ENCODE assay signal across 17 cellular contexts in genomic region chr11:134039726-134040385, GRCh38. TPM values are rescaled to one million over a fixed set of nuclear protein-coding genes. Genes with fewer than 3 reads are reported as not detected.
A peak's percentile ranks its signal among the peaks of the same experiment; 100 is the strongest.
DNase-seq lines count a peak whose midpoint lies in the region; TF ChIP-seq lines count a peak whose summit lies in the region.
"Had no signal": no experiment of that assay in that cellular context is flagged by ENCODE, and none has a peak within 500 bp of the region (broad histone marks: within the 10 kb centered on the region; RNA-seq: fewer than 3 reads in every experiment).

No MANE protein-coding gene starts in this region.

- no peaks in the 10 kb centered on the region for H3K36me3 Mint-ChIP-seq in neural crest cell (ENCODE audit: low read depth)

- H3K36me3 ChIP-seq in WERI-Rb-1: no peaks in the 10 kb centered on the region
- H3K36me3 ChIP-seq in esophagus muscularis mucosa: no peaks in the 10 kb centered on the region
- H3K36me3 ChIP-seq: thoracic aorta had no signal

- H3K4me3 ChIP-seq in WERI-Rb-1 (ENCODE audit: low read depth, low read length) (peak overlapping the region; percentile 11), esophagus muscularis mucosa (no peak overlapping the region)
- H3K4me3 ChIP-seq: GM12878 had no signal

- no peak overlapping the region for H3K27ac Mint-ChIP-seq in neural crest cell (ENCODE audit: unreplicated experiment)
- H3K27ac Mint-ChIP-seq: activated CD8-positive, alpha-beta T cell treated with anti-CD3 and anti-CD28 coated beads, Interleukin-2, amount 10 ng/mL, durations not matched to agents 7 days and 5 days; activated naive CD8-positive, alpha-beta T cell treated with anti-CD3 and anti-CD28 coated beads, Interleukin-2, amount 50 U/mL, for 24 hours; activated T-cell treated with anti-CD3 and anti-CD28 coated beads, Interleukin-2, amount 50 U/mL, for 72 hours; B cell had no signal

- 79% methylated on average over 18 of the region's 18 CpGs for WGBS in esophagus muscularis mucosa

- no peaks in the 10 kb centered on the region for H3K9me3 Mint-ChIP-seq in neural crest cell
- H3K9me3 Mint-ChIP-seq: activated naive CD8-positive, alpha-beta T cell treated with anti-CD3 and anti-CD28 coated beads, Interleukin-2, amount 50 U/mL, for 24 hours; activated T-cell treated with anti-CD3 and anti-CD28 coated beads, Interleukin-2, amount 50 U/mL, for 72 hours had no signal

- DNase-seq in WERI-Rb-1 (no peak), esophagus muscularis mucosa (ENCODE audit: extremely low spot score) (no peak), neural crest cell (ENCODE audit: low read depth, low spot score) (no peak), substantia nigra (lab: John Stamatoyannopoulos, UW) (no peak), cerebellum (ENCODE audit: low spot score) (no peak), DMS79 (lab: John Stamatoyannopoulos, UW) (no peak), HuH-7 (ENCODE audit: low spot score) (no peak)
- DNase-seq: activated CD8-positive, alpha-beta T cell treated with anti-CD3 and anti-CD28 coated beads, Interleukin-2, amount 10 ng/mL, durations not matched to agents 7 days and 5 days; activated naive CD8-positive, alpha-beta T cell treated with anti-CD3 and anti-CD28 coated beads, Interleukin-2, amount 50 U/mL, for 24 hours; activated T-cell treated with anti-CD3 and anti-CD28 coated beads, Interleukin-2, amount 50 U/mL, for 72 hours; GDM1; NCI-H1436; stimulated activated CD4-positive, alpha-beta T cell treated with anti-CD3 and anti-CD28 coated beads, Interleukin-4, amount 100 ng/mL, for 1 hour; SW 1271 had no signal

- TF ChIP-seq CTCF in WERI-Rb-1 (IDR thresholded peaks at IDR 0.05; ENCODE audit: low read depth, low read length) (no peak), esophagus muscularis mucosa (IDR thresholded peaks at IDR 0.05) (no peak), neural crest cell (conservative IDR thresholded peaks at IDR 0.05) (no peak)

- no peaks in the 10 kb centered on the region for H3K9me3 ChIP-seq in WERI-Rb-1 (ENCODE audit: severe bottlenecking)
- no peaks in the 10 kb centered on the region for H3K9me3 ChIP-seq in esophagus muscularis mucosa
- H3K9me3 ChIP-seq: thoracic aorta had no signal

- no peak for TF ChIP-seq POLR2A in esophagus muscularis mucosa (IDR thresholded peaks at IDR 0.05; ENCODE audit: low read depth)

- peaks cover 48% of the 10 kb centered on the region for H3K4me1 Mint-ChIP-seq in neural crest cell

- peak overlapping the region; percentile 45 for H3K4me3 Mint-ChIP-seq in neural crest cell
- H3K4me3 Mint-ChIP-seq: activated CD8-positive, alpha-beta T cell treated with anti-CD3 and anti-CD28 coated beads, Interleukin-2, amount 10 ng/mL, durations not matched to agents 7 days and 5 days; activated naive CD8-positive, alpha-beta T cell treated with anti-CD3 and anti-CD28 coated beads, Interleukin-2, amount 50 U/mL, for 24 hours; activated T-cell treated with anti-CD3 and anti-CD28 coated beads, Interleukin-2, amount 50 U/mL, for 72 hours; B cell had no signal

- H3K27ac ChIP-seq in WERI-Rb-1 (peak overlapping the region; percentile 94), esophagus muscularis mucosa (replicated peaks in 1 of 4) (peak overlapping the region; percentile 88 to 96 (median 93)), substantia nigra (ENCODE audit: low read depth, low read length, poor library complexity, severe bottlenecking) (peak overlapping the region; percentile 49)

- no peak for TF ChIP-seq EP300 in esophagus muscularis mucosa (IDR thresholded peaks at IDR 0.05)

- H3K27me3 Mint-ChIP-seq in neural crest cell (ENCODE audit: low read depth): peaks cover 45% of the 10 kb centered on the region

- intact Hi-C loops in esophagus muscularis mucosa (cut with DNase I): no loop called here

- H3K27me3 ChIP-seq in WERI-Rb-1 (ENCODE audit: insufficient read depth, low read depth, severe bottlenecking): no peaks in the 10 kb centered on the region
- H3K27me3 ChIP-seq in esophagus muscularis mucosa: no peaks in the 10 kb centered on the region

- H3K4me1 ChIP-seq in esophagus muscularis mucosa: peaks cover 53 to 79% (median 79%) of the 10 kb centered on the region in 4 donors

RNA-seq across cellular contexts. Expression of gene JAM3, which starts 29.0 kb away (rescaled TPM):
- 100 to 1,000 TPM in 2 of 4 donors, 10 to 100 TPM in 2; 84.2 to 122 (median 96.5) TPM for total RNA-seq in esophagus muscularis mucosa
- total RNA-seq in neural crest cell: 98.6 and 99.9 TPM in 2 replicates
- 49.5 TPM for total RNA-seq in cerebellum
